13 cellular contexts compared by ENCODE assay signal in the genomic region with DNA sequence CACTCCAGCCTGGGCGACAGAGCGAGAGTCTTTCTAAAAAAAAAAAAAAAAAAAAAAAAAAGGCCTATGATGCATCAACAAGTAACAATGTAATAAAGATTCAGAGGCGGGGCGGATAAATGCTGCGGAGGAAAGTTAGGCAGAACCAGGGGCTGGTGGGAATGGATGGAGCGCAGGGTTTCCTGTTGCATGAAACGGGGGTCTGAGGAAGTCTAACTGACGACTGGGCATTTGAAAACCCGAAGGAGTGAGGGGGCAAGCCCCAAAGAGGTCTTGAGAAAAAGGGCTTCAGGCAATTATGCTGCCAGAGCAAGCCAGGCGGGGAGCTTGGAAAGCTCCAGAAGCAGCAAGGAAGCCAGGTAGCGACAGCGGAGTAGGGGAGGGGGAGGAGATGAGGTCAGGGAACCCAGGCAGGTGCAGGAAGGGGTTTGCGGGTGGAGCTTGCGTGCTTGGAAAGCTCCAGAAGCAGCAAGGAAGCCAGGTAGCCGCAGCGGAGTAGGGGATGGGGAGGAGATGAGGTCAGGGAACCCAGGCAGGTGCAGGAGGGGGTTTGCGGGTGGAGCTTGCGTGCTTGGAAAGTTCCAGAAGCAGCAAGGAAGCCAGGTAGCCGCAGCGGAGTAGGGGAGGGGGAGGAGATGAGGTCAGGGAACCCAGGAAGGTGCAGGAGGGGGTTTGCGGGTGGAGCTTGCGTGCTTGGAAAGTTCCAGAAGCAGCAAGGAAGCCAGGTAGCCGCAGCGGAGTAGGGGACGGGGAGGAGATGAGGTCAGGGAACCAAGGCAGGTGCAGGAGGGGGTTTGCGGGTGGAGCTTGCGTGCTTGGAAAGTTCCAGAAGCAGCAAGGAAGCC. TPM values are rescaled to one million over a fixed set of nuclear protein-coding genes. Genes with fewer than 3 reads are reported as not detected.
A peak's percentile ranks its signal among the peaks of the same experiment; 100 is the strongest.
DNase-seq lines count a peak whose midpoint lies in the region; ATAC-seq and TF ChIP-seq lines count a peak whose summit lies in the region.
"Not testable (repeated sequence)": the region's sequence is repeated elsewhere in the genome, so short reads cannot be mapped to it uniquely, and the experiment has no call there.
"Had no signal": no experiment of that assay in that cellular context is flagged by ENCODE, and none has a peak within 500 bp of the region (broad histone marks: within the 10 kb centered on the region; RNA-seq: fewer than 3 reads in every experiment).

No MANE protein-coding gene starts in this region.

- not testable (repeated sequence) for H4K91ac ChIP-seq in neuronal stem cell (ENCODE audit: low read depth, low read length, poor library complexity)

- H3K27me3 ChIP-seq in CD8-positive, alpha-beta T cell (ENCODE audit: insufficient read depth, low read length): not testable (repeated sequence)
- peaks cover 0 to 14% (median 0%) of the 10 kb centered on the region in 3 experiments for H3K27me3 ChIP-seq in neuronal stem cell (ENCODE audit: control insufficient read depth in 3 of 3, insufficient read depth in 3 of 3, low read depth in 1 of 3, low read length in 3 of 3)

- not testable (repeated sequence) for H3K79me1 ChIP-seq in neuronal stem cell (ENCODE audit: low read depth, low read length)

- H3K4me3 ChIP-seq in CD8-positive, alpha-beta T cell (ENCODE audit: low read depth, low read length): peak overlapping the region; percentile 94
- H3K4me3 ChIP-seq in Jurkat, Clone E6-1 (ENCODE audit: low read length); neuronal stem cell (ENCODE audit: low read length in 2 of 2): not testable (repeated sequence)

- peaks cover 41% of the 10 kb centered on the region for H3K36me3 Mint-ChIP-seq in CD8-positive, alpha-beta T cell
- H3K36me3 Mint-ChIP-seq in activated T-cell treated with anti-CD3 and anti-CD28 coated beads, Interleukin-2, amount 50 U/mL, for 4 hours (ENCODE audit: insufficient read depth); stimulated activated naive B cell treated with anti-CD40 and anti-IgM and Interleukin-4, amounts not matched to agents 10 μg/mL and 1 μg/mL and 100 μg/mL, for 72 hours: not testable (repeated sequence)

- H3K36me3 ChIP-seq in CD8-positive, alpha-beta T cell (ENCODE audit: insufficient read depth, low read length); neuronal stem cell (replicated peaks in 1 of 2; ENCODE audit: control insufficient read depth in 2 of 2, insufficient read depth in 2 of 2, low read length in 2 of 2): not testable (repeated sequence)

- H3K4me3 Mint-ChIP-seq in CD8-positive, alpha-beta T cell: peak overlapping the region; percentile 99
- peak overlapping the region; percentile 96 for H3K4me3 Mint-ChIP-seq in activated T-cell treated with anti-CD3 and anti-CD28 coated beads, Interleukin-2, amount 50 U/mL, for 4 hours
- H3K4me3 Mint-ChIP-seq in stimulated activated naive B cell treated with anti-CD40 and anti-IgM and Interleukin-4, amounts not matched to agents 10 μg/mL and 1 μg/mL and 100 μg/mL, for 72 hours: peak overlapping the region; percentile 85

- H3K14ac ChIP-seq in neuronal stem cell (ENCODE audit: low read length): not testable (repeated sequence)

- CTCF ChIA-PET in CD8-positive, alpha-beta T cell (lab: Charles Lee): interaction anchor here (1.1 to 7.6 kb wide), 7 partner anchors 8 to 77 kb away, joined by 3 to 77 read pairs (median 7); a partner anchor contains a TSS

- not testable (repeated sequence) for H2AFZ ChIP-seq in neuronal stem cell (ENCODE audit: low read length)

- peak overlapping the region; percentile 94 for H3K18ac ChIP-seq in neuronal stem cell (ENCODE audit: low read length)

- peak overlapping the region; percentile 72 for H2AK5ac ChIP-seq in neuronal stem cell (ENCODE audit: low read depth, low read length)

- not testable (repeated sequence) for H3K27me3 Mint-ChIP-seq in CD8-positive, alpha-beta T cell (ENCODE audit: low read depth); activated T-cell treated with anti-CD3 and anti-CD28 coated beads, Interleukin-2, amount 50 U/mL, for 4 hours (ENCODE audit: low read depth)
- H3K27me3 Mint-ChIP-seq in stimulated activated naive B cell treated with anti-CD40 and anti-IgM and Interleukin-4, amounts not matched to agents 10 μg/mL and 1 μg/mL and 100 μg/mL, for 72 hours: peaks cover 21 to 52% of the 10 kb centered on the region in 2 donors

- H2BK12ac ChIP-seq in neuronal stem cell (ENCODE audit: low read length): peak overlapping the region; percentile 91

- not testable (repeated sequence) for H3K4me2 ChIP-seq in neuronal stem cell (ENCODE audit: insufficient read depth, low read length, poor library complexity, severe bottlenecking)

- intact Hi-C loops in CD8-positive, alpha-beta T cell (cut with DNase I, micrococcal nuclease): loop anchor here (1.0 to 5.0 kb wide), 3 partner anchors 18 to 50 kb away; a partner anchor contains a TSS

- H3K27ac Mint-ChIP-seq in CD8-positive, alpha-beta T cell: peak overlapping the region; percentile 99
- peak overlapping the region; percentile 84 for H3K27ac Mint-ChIP-seq in stimulated activated naive B cell treated with anti-CD40 and anti-IgM and Interleukin-4, amounts not matched to agents 10 μg/mL and 1 μg/mL and 100 μg/mL, for 72 hours

- peak; percentile 9 for ATAC-seq in CD8-positive, alpha-beta T cell
- not testable (repeated sequence) for ATAC-seq in activated T-cell treated with anti-CD3 and anti-CD28 coated beads, Interleukin-2, amount 50 U/mL, for 4 hours; stimulated activated naive B cell treated with anti-CD40 and anti-IgM and Interleukin-4, amounts not matched to agents 10 μg/mL and 1 μg/mL and 100 μg/mL, for 72 hours (replicated peaks)

- peak overlapping the region; percentile 29 for H2BK5ac ChIP-seq in neuronal stem cell (ENCODE audit: low read length)

- H2BK15ac ChIP-seq in neuronal stem cell (ENCODE audit: low read length): peak overlapping the region; percentile 65

- TF ChIP-seq CTCF in CD8-positive, alpha-beta T cell (IDR thresholded peaks at IDR 0.05): not testable (repeated sequence)

- H3K23ac ChIP-seq in neuronal stem cell (ENCODE audit: low read depth, low read length, poor library complexity): peak overlapping the region; percentile 69

- no CpG with 5 or more reads among the region's 27 CpGs for WGBS in neuronal stem cell (ENCODE audit: extremely low coverage in 2 of 2, insufficient read length in 2 of 2, insufficient replicate concordance in 1 of 2), 2 donors

- H3K9ac ChIP-seq in neuronal stem cell (ENCODE audit: low read depth, low read length, poor library complexity): peak overlapping the region; percentile 10

- H3K27ac ChIP-seq in CD8-positive, alpha-beta T cell (ENCODE audit: low read depth, low read length): peak overlapping the region; percentile 83
- not testable (repeated sequence) for H3K27ac ChIP-seq in neuronal stem cell (replicated peaks; ENCODE audit: low read length)

- not testable (repeated sequence) for H4K8ac ChIP-seq in neuronal stem cell (ENCODE audit: low read depth, low read length)

- POLR2A ChIA-PET in CD8-positive, alpha-beta T cell (lab: Charles Lee): interaction anchor here (0.8 to 7.4 kb wide), 16 partner anchors 7 to 220 kb away, joined by 3 to 100 read pairs (median 8); a partner anchor contains a TSS

- H3K9me3 Mint-ChIP-seq in CD8-positive, alpha-beta T cell; activated T-cell treated with anti-CD3 and anti-CD28 coated beads, Interleukin-2, amount 50 U/mL, for 4 hours; stimulated activated naive B cell treated with anti-CD40 and anti-IgM and Interleukin-4, amounts not matched to agents 10 μg/mL and 1 μg/mL and 100 μg/mL, for 72 hours: not testable (repeated sequence)

- peak in 5 of 7 experiments; percentile 61 to 88 (median 64) for DNase-seq in CD8-positive, alpha-beta T cell
- DNase-seq in Jurkat, Clone E6-1 (ENCODE audit: low read depth, low spot score): peak; percentile 34
- DNase-seq in T-helper 22 cell (ENCODE audit: low read depth): peak; percentile 91
- peak; percentile 56 for DNase-seq in activated T-cell treated with anti-CD3 and anti-CD28 coated beads, Interleukin-2, amount 50 U/mL, for 4 hours
- peak; percentile 83 for DNase-seq in central memory CD4-positive, alpha-beta T cell
- peak; percentile 17 for DNase-seq in kidney tubule cell (ENCODE audit: low spot score)
- not testable (repeated sequence) for DNase-seq in neuronal stem cell (ENCODE audit: low spot score); stimulated activated naive B cell treated with anti-CD40 and anti-IgM and Interleukin-4, amounts not matched to agents 10 μg/mL and 1 μg/mL and 100 μg/mL, for 72 hours

- H3K4me1 Mint-ChIP-seq in CD8-positive, alpha-beta T cell (ENCODE audit: low read depth): peaks cover 66% of the 10 kb centered on the region
- peaks cover 39% of the 10 kb centered on the region for H3K4me1 Mint-ChIP-seq in activated T-cell treated with anti-CD3 and anti-CD28 coated beads, Interleukin-2, amount 50 U/mL, for 4 hours (ENCODE audit: low read depth)
- H3K4me1 Mint-ChIP-seq in stimulated activated naive B cell treated with anti-CD40 and anti-IgM and Interleukin-4, amounts not matched to agents 10 μg/mL and 1 μg/mL and 100 μg/mL, for 72 hours: peaks cover 19 to 29% of the 10 kb centered on the region in 2 donors

- peaks cover 54% of the 10 kb centered on the region for H3K4me1 ChIP-seq in CD8-positive, alpha-beta T cell (ENCODE audit: insufficient read depth, low read length)
- H3K4me1 ChIP-seq in neuronal stem cell (ENCODE audit: control insufficient read depth in 2 of 2, insufficient read depth in 1 of 2, low read depth in 1 of 2, low read length in 2 of 2): peaks cover 20 to 29% of the 10 kb centered on the region in 2 donors

- not testable (repeated sequence) for H2BK120ac ChIP-seq in neuronal stem cell (ENCODE audit: low read depth, low read length)

- H3K4ac ChIP-seq in neuronal stem cell (ENCODE audit: low read length): not testable (repeated sequence)

- not testable (repeated sequence) for H3K9me3 ChIP-seq in CD8-positive, alpha-beta T cell (ENCODE audit: low read length); neuronal stem cell (replicated peaks in 1 of 2; ENCODE audit: control insufficient read depth in 2 of 2, insufficient read depth in 1 of 2, low read depth in 1 of 2, low read length in 2 of 2)

RNA-seq across cellular contexts. Expression of a gene that starts 1.7 kb away (rescaled TPM):
- total RNA-seq in CD8-positive, alpha-beta T cell: 100 to 1,000 TPM; 902 to 919 TPM
- polyA plus RNA-seq in Jurkat, Clone E6-1 (2012; ENCODE audit: insufficient read depth, insufficient read length): 148 TPM
- total RNA-seq in activated T-cell treated with anti-CD3 and anti-CD28 coated beads, Interleukin-2, amount 50 U/mL, for 4 hours: 10 to 100 TPM; 16.6 to 76.3 (median 28.3) TPM
- 50.4 TPM for polyA plus RNA-seq in neuronal stem cell (2013, experiment 1 of 2)
- 48.9 TPM for polyA plus RNA-seq in neuronal stem cell (2013, experiment 2 of 2)

RNA-seq across cellular contexts. Expression of a gene that starts 9.0 kb away (rescaled TPM):
- total RNA-seq in CD8-positive, alpha-beta T cell: 10 to 100 TPM; 24.8 to 26.2 TPM
- 0.29 TPM for polyA plus RNA-seq in Jurkat, Clone E6-1 (2012; ENCODE audit: insufficient read depth, insufficient read length)
- 1 to 10 TPM in 2 of 3 donors, under 1 TPM in 1; 0.33 to 3.2 (median 1.2) TPM for total RNA-seq in activated T-cell treated with anti-CD3 and anti-CD28 coated beads, Interleukin-2, amount 50 U/mL, for 4 hours
- not detected for polyA plus RNA-seq in neuronal stem cell (2013, experiment 1 of 2)
- polyA plus RNA-seq in neuronal stem cell (2013, experiment 2 of 2): not detected
- total RNA-seq: hepatocyte, PC-3 had no signal
- polyA plus RNA-seq: AG04450 had no signal

RNA-seq across cellular contexts. Expression of a gene that starts 12.1 kb away (rescaled TPM):
- total RNA-seq in CD8-positive, alpha-beta T cell: not detected
- not detected for polyA plus RNA-seq in Jurkat, Clone E6-1 (2012; ENCODE audit: insufficient read depth, insufficient read length)
- total RNA-seq in activated T-cell treated with anti-CD3 and anti-CD28 coated beads, Interleukin-2, amount 50 U/mL, for 4 hours: not detected
- polyA plus RNA-seq in neuronal stem cell (2013, experiment 1 of 2): not detected
- polyA plus RNA-seq in neuronal stem cell (2013, experiment 2 of 2): 0.06 TPM
- total RNA-seq: esophagus muscularis mucosa; hepatocyte; PC-3; T-helper 2 cell treated with Interferon-gamma antibody and Interleukin-4, amounts not matched to agents 100 ng/mL and 5 ng/mL, for 36 hours had no signal
- polyA plus RNA-seq: AG04450, hepatocyte had no signal

RNA-seq across cellular contexts. Expression of a gene that starts 20.4 kb away (rescaled TPM):
- 100 to 1,000 TPM; 283 to 295 TPM for total RNA-seq in CD8-positive, alpha-beta T cell
- 211 TPM for polyA plus RNA-seq in Jurkat, Clone E6-1 (2012; ENCODE audit: insufficient read depth, insufficient read length)
- total RNA-seq in activated T-cell treated with anti-CD3 and anti-CD28 coated beads, Interleukin-2, amount 50 U/mL, for 4 hours: 100 to 1,000 TPM; 197 to 257 (median 231) TPM
- polyA plus RNA-seq in neuronal stem cell (2013, experiment 1 of 2): 660 TPM
- 657 TPM for polyA plus RNA-seq in neuronal stem cell (2013, experiment 2 of 2)

RNA-seq across cellular contexts. Expression of a gene that starts 26.6 kb away (rescaled TPM):
- total RNA-seq in CD8-positive, alpha-beta T cell: 100 to 1,000 TPM; 223 to 251 TPM
- 63.9 TPM for polyA plus RNA-seq in Jurkat, Clone E6-1 (2012; ENCODE audit: insufficient read depth, insufficient read length)
- 100 to 1,000 TPM in 2 of 3 donors, 10 to 100 TPM in 1; 99.3 to 144 (median 120) TPM for total RNA-seq in activated T-cell treated with anti-CD3 and anti-CD28 coated beads, Interleukin-2, amount 50 U/mL, for 4 hours
- polyA plus RNA-seq in neuronal stem cell (2013, experiment 1 of 2): 171 TPM
- 162 TPM for polyA plus RNA-seq in neuronal stem cell (2013, experiment 2 of 2)

Comparison
In these comparisons a context has a peak if more than half of its experiments do, and no peak if none do; other contexts are left out.
1. RNA of a gene that starts 1.7 kb away (total RNA-seq): 902 to 919 TPM in CD8-positive, alpha-beta T cell; 16.6 to 76.3 TPM in activated T-cell treated with anti-CD3 and anti-CD28 coated beads, Interleukin-2, amount 50 U/mL, for 4 hours; every median in the first group is over 10 times any median in the second.
2. RNA of a gene that starts 9.0 kb away (total RNA-seq): 24.8 to 26.2 TPM in CD8-positive, alpha-beta T cell; 0.33 to 3.2 TPM in activated T-cell treated with anti-CD3 and anti-CD28 coated beads, Interleukin-2, amount 50 U/mL, for 4 hours; every median in the first group is over 4 times any median in the second.
3. Peak in every context shown above with its lines, with median percentiles within 50 percentile points of each other: H3K4me3 Mint-ChIP-seq.